8 cellular contexts compared by ENCODE assay signal in the genomic region with DNA sequence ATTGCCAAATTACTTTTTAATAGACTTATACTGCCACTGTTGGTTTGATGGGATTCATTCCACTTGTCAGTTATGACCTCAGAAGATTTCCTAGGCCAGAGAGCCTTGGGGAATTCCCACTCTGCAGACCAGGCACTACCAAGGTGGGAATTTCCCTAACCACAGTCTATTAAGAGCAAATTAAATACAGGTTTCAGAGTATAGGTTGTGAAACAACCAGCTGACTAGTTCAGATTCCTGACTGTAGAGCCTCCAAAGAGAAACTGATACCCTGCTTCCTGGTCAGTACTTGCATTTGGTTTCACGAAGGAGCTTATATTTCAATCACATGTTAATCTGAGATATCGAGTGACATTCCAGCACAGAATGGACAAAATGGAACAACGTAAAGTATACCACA.
A peak's percentile ranks its signal among the peaks of the same experiment; 100 is the strongest.
DNase-seq lines count a peak whose midpoint lies in the region; ATAC-seq, FAIRE-seq and TF ChIP-seq lines count a peak whose summit lies in the region.

No MANE protein-coding gene starts in this region.

- 51 to 67% (median 64%) methylated on average over 3 of the region's 3 CpGs for WGBS in stomach, 5 donors

- H3K36me3 ChIP-seq in KMS-11 (ENCODE audit: insufficient read depth) (no peaks in the 10 kb centered on the region), kidney (ENCODE audit: control insufficient read depth in 1 of 2, insufficient read depth in 2 of 2, low read length in 2 of 2) (no peaks in the 10 kb centered on the region), stomach (peaks cover 0 to 8% (median 0%) of the 10 kb centered on the region in 4 donors)
- no peaks in the 10 kb centered on the region for H3K36me3 ChIP-seq in CD8-positive, alpha-beta T cell (ENCODE audit: insufficient read depth, low read length)

- no peak for FAIRE-seq in kidney (lab: Jason Lieb, UNC)

- H3K9me3 ChIP-seq in CD8-positive, alpha-beta T cell (ENCODE audit: low read length), result no peaks in the 10 kb centered on the region
- H3K9me3 ChIP-seq in kidney (ENCODE audit: control insufficient read depth in 1 of 2, low read length in 2 of 2) (no peaks in the 10 kb centered on the region), stomach (peaks cover 0 to 18% (median 10%) of the 10 kb centered on the region in 4 donors)

- CTCF ChIA-PET in CD8-positive, alpha-beta T cell (lab: Charles Lee), result no interaction called here

- H4K20me1 ChIP-seq in KMS-11 (ENCODE audit: insufficient read depth), result no peaks in the 10 kb centered on the region

- DNase-seq in DMS53 treated with DMSO at 0.1 percent for 48 hours (lab: John Stamatoyannopoulos, UW; ENCODE audit: unreplicated experiment) (peak; percentile 79), fibroblast of the conjunctiva (ENCODE audit: low read depth) (peak; percentile 74), kidney (no peak), NCI-H1092 treated with DMSO at 0.1 percent for 48 hours (lab: John Stamatoyannopoulos, UW) (no peak), stomach (no peak)
- DNase-seq in CD8-positive, alpha-beta T cell, result no peak

- no peak overlapping the region for H3K4me3 Mint-ChIP-seq in CD8-positive, alpha-beta T cell

- H3K4me3 ChIP-seq in KMS-11 (IDR thresholded peaks at IDR 0.05; ENCODE audit: insufficient read depth, low read depth, low read length) (no peak overlapping the region), kidney (ENCODE audit: low read length in 2 of 2) (no peak overlapping the region), stomach (no peak overlapping the region)
- no peak overlapping the region for H3K4me3 ChIP-seq in CD8-positive, alpha-beta T cell (ENCODE audit: low read depth, low read length)

- H3K9ac ChIP-seq in KMS-11 (no peak overlapping the region), kidney (ENCODE audit: low read length in 2 of 2) (no peak overlapping the region)

- no peak for TF ChIP-seq EP300 in stomach (IDR thresholded peaks at IDR 0.05)

- H3K9me3 Mint-ChIP-seq in CD8-positive, alpha-beta T cell, result peaks cover 17% of the 10 kb centered on the region

- no peak overlapping the region for H3K27ac Mint-ChIP-seq in CD8-positive, alpha-beta T cell

- peaks cover 30% of the 10 kb centered on the region for H3K36me3 Mint-ChIP-seq in CD8-positive, alpha-beta T cell

- H3K4me1 ChIP-seq in KMS-11 (ENCODE audit: low read depth, poor library complexity, severe bottlenecking) (peaks cover 12% of the 10 kb centered on the region), kidney (ENCODE audit: control insufficient read depth in 1 of 2, insufficient read depth in 1 of 2, low read depth in 1 of 2, low read length in 2 of 2) (no peaks in the 10 kb centered on the region), stomach (no peaks in the 10 kb centered on the region)
- no peaks in the 10 kb centered on the region for H3K4me1 ChIP-seq in CD8-positive, alpha-beta T cell (ENCODE audit: insufficient read depth, low read length)

- no peaks in the 10 kb centered on the region for H3K79me2 ChIP-seq in KMS-11 (ENCODE audit: insufficient read depth, low read depth)

- ATAC-seq in GM21367 (IDR thresholded peaks at IDR 0.05; ENCODE audit: unreplicated experiment), result peak; percentile 75
- ATAC-seq in CD8-positive, alpha-beta T cell, result no peak

- H3K27ac ChIP-seq in KMS-11 (no peak overlapping the region), kidney (ENCODE audit: low read depth in 2 of 2, low read length in 2 of 2) (no peak overlapping the region), stomach (peak overlapping the region in 1 of 5 donors; percentile 7)
- no peak overlapping the region for H3K27ac ChIP-seq in CD8-positive, alpha-beta T cell (ENCODE audit: low read depth, low read length)

- 0 out of 2 replicates have a peak overlapping the region, but pooled peaks have one; percentile 17 for H3K4me2 ChIP-seq in KMS-11

- TF ChIP-seq POLR2A in stomach (IDR thresholded peaks at IDR 0.05), result no peak

- TF ChIP-seq CTCF in KMS-11 (conservative IDR thresholded peaks at IDR 0.05; ENCODE audit: low read depth, low read length) (no peak), kidney (IDR thresholded peaks at IDR 0.05; ENCODE audit: borderline replicate concordance, extremely low read depth, insufficient read depth) (no peak), stomach (IDR thresholded peaks at IDR 0.05) (no peak)
- no peak for TF ChIP-seq CTCF in CD8-positive, alpha-beta T cell (IDR thresholded peaks at IDR 0.05)

- no peak overlapping the region for H2AFZ ChIP-seq in KMS-11 (ENCODE audit: low read depth)

- H3K27me3 ChIP-seq in KMS-11 (ENCODE audit: insufficient read depth, low read depth) (no peaks in the 10 kb centered on the region), stomach (no peaks in the 10 kb centered on the region)
- no peaks in the 10 kb centered on the region for H3K27me3 ChIP-seq in CD8-positive, alpha-beta T cell (ENCODE audit: insufficient read depth, low read length)

- peaks cover 3% of the 10 kb centered on the region for H3K4me1 Mint-ChIP-seq in CD8-positive, alpha-beta T cell (ENCODE audit: low read depth)

- POLR2A ChIA-PET in CD8-positive, alpha-beta T cell (lab: Charles Lee), result no interaction called here

- no peaks in the 10 kb centered on the region for H3K27me3 Mint-ChIP-seq in CD8-positive, alpha-beta T cell (ENCODE audit: low read depth)

- intact Hi-C loops in CD8-positive, alpha-beta T cell (cut with DNase I, micrococcal nuclease), result no loop called here
- intact Hi-C loops in kidney (cut with DNase I) (no loop called here), stomach (cut with DNase I; ENCODE audit: low total_unique reads) (no loop called here)

Comparison
In these comparisons a context has a peak if more than half of its experiments do, and no peak if none do; other contexts are left out.
1. DNase-seq: peak in DMS53 treated with DMSO at 0.1 percent for 48 hours (single experiment) and fibroblast of the conjunctiva (single experiment); none in CD8-positive, alpha-beta T cell (0 of 7), kidney (single experiment), NCI-H1092 treated with DMSO at 0.1 percent for 48 hours (single experiment) and stomach (single experiment).